Comparison of ENCODE assay signal across 1 cellular context in the genomic region with DNA sequence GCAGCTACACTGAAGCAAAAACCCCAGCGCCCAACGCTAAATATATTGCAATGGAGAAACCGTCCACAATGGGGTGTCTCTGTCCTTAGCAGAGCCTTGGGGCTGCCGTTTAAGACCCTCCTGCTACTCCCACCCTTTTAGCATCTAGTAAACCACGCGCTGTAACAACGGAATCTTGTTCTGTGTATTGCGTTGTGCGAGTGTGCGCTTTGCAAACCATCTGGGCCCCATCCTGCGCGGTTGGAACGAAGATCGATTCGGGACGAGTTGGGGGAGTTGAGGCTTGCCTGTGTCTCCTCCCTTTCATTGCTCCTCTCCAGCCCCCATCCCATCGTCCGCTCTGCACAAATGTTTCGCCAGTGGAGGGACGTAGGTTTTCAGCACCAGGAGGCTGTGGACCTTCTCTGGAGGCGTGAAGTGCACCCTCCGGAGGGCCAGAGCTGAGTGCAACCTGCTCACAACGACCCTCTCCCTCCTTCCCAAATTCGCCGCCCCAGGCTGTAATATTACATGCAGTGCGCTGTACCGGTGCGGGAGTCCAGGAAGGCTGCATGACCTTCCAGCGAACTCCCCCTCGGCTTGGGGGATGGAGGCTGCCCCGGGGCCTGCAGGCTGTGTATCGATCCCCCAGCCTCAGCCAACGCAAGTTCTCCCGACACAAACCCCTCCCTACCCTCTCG.
A peak's percentile ranks its signal among the peaks of the same experiment; 100 is the strongest.
TF ChIP-seq lines count a peak whose summit lies in the region.

No MANE protein-coding gene starts in this region.

TF ChIP-seq in HepG2, 621 proteins besides CTCF, POLR2A, EP300 and RAD21 (continued from another document and continues in another):
- TF ChIP-seq ATAD3A (CRISPR knock-in tag; IDR thresholded peaks at IDR 0.05), result no peak
- peak; percentile 41; the same call in 1 of the 2 replicates for TF ChIP-seq SP4 (CRISPR knock-in tag; IDR thresholded peaks at IDR 0.05)
- TF ChIP-seq SYNCRIP (IDR thresholded peaks at IDR 0.05; ENCODE audit: insufficient read depth, low read depth, low read length), result no peak
- no peak; the same call in 1 of the 2 replicates for TF ChIP-seq PHF21A (CRISPR knock-in tag; IDR thresholded peaks at IDR 0.05)
- TF ChIP-seq, protein P1, sequence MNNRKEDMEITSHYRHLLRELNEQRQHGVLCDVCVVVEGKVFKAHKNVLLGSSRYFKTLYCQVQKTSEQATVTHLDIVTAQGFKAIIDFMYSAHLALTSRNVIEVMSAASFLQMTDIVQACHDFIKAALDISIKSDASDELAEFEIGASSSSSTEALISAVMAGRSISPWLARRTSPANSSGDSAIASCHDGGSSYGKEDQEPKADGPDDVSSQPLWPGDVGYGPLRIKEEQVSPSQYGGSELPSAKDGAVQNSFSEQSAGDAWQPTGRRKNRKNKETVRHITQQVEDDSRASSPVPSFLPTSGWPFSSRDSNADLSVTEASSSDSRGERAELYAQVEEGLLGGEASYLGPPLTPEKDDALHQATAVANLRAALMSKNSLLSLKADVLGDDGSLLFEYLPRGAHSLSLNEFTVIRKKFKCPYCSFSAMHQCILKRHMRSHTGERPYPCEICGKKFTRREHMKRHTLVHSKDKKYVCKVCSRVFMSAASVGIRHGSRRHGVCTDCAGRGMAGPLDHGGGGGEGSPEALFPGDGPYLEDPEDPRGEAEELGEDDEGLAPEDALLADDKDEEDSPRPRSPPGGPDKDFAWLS (CRISPR knock-in tag; IDR thresholded peaks at IDR 0.05; ENCODE audit: borderline replicate concordance), result no peak
- no peak; the same call in 1 of the 2 replicates for TF ChIP-seq ZNF761 (CRISPR knock-in tag; conservative IDR thresholded peaks at IDR 0.05)
- TF ChIP-seq, protein P2, sequence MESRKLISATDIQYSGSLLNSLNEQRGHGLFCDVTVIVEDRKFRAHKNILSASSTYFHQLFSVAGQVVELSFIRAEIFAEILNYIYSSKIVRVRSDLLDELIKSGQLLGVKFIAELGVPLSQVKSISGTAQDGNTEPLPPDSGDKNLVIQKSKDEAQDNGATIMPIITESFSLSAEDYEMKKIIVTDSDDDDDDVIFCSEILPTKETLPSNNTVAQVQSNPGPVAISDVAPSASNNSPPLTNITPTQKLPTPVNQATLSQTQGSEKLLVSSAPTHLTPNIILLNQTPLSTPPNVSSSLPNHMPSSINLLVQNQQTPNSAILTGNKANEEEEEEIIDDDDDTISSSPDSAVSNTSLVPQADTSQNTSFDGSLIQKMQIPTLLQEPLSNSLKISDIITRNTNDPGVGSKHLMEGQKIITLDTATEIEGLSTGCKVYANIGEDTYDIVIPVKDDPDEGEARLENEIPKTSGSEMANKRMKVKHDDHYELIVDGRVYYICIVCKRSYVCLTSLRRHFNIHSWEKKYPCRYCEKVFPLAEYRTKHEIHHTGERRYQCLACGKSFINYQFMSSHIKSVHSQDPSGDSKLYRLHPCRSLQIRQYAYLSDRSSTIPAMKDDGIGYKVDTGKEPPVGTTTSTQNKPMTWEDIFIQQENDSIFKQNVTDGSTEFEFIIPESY (CRISPR knock-in tag; IDR thresholded peaks at IDR 0.05), result no peak
- TF ChIP-seq MTF2 (CRISPR knock-in tag; IDR thresholded peaks at IDR 0.05; ENCODE audit: borderline replicate concordance), result no peak
- no peak for TF ChIP-seq HMGA1 (CRISPR knock-in tag; conservative IDR thresholded peaks at IDR 0.05)
- TF ChIP-seq HOXA5 (CRISPR knock-in tag; IDR thresholded peaks at IDR 0.05), result no peak
- no peak for TF ChIP-seq RFX3 (CRISPR knock-in tag; IDR thresholded peaks at IDR 0.05)
- peak; percentile 21; the same call in 1 of the 2 replicates for TF ChIP-seq FOXK1 (CRISPR knock-in tag; IDR thresholded peaks at IDR 0.05; ENCODE audit: borderline replicate concordance, low read depth)
- TF ChIP-seq SMAD9 (CRISPR knock-in tag; IDR thresholded peaks at IDR 0.05), result no peak
- TF ChIP-seq, protein P3, sequence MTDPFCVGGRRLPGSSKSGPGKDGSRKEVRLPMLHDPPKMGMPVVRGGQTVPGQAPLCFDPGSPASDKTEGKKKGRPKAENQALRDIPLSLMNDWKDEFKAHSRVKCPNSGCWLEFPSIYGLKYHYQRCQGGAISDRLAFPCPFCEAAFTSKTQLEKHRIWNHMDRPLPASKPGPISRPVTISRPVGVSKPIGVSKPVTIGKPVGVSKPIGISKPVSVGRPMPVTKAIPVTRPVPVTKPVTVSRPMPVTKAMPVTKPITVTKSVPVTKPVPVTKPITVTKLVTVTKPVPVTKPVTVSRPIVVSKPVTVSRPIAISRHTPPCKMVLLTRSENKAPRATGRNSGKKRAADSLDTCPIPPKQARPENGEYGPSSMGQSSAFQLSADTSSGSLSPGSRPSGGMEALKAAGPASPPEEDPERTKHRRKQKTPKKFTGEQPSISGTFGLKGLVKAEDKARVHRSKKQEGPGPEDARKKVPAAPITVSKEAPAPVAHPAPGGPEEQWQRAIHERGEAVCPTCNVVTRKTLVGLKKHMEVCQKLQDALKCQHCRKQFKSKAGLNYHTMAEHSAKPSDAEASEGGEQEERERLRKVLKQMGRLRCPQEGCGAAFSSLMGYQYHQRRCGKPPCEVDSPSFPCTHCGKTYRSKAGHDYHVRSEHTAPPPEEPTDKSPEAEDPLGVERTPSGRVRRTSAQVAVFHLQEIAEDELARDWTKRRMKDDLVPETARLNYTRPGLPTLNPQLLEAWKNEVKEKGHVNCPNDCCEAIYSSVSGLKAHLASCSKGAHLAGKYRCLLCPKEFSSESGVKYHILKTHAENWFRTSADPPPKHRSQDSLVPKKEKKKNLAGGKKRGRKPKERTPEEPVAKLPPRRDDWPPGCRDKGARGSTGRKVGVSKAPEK (CRISPR knock-in tag; IDR thresholded peaks at IDR 0.05; ENCODE audit: borderline replicate concordance), result no peak
- TF ChIP-seq KMT2A (CRISPR knock-in tag; IDR thresholded peaks at IDR 0.05), result peak; percentile 67; the same call in 1 of the 2 replicates
- no peak for TF ChIP-seq ZNF839 (CRISPR knock-in tag; IDR thresholded peaks at IDR 0.05; ENCODE audit: borderline replicate concordance)
- TF ChIP-seq ZNF563 (CRISPR knock-in tag; IDR thresholded peaks at IDR 0.05), result no peak
- TF ChIP-seq KDM4B (CRISPR knock-in tag; IDR thresholded peaks at IDR 0.05), result no peak
- TF ChIP-seq ZC3H4 (CRISPR knock-in tag; IDR thresholded peaks at IDR 0.05; ENCODE audit: borderline replicate concordance), result no peak
- no peak for TF ChIP-seq ZNF431 (CRISPR knock-in tag; IDR thresholded peaks at IDR 0.05; ENCODE audit: borderline replicate concordance, low read depth)
- TF ChIP-seq, protein P4, sequence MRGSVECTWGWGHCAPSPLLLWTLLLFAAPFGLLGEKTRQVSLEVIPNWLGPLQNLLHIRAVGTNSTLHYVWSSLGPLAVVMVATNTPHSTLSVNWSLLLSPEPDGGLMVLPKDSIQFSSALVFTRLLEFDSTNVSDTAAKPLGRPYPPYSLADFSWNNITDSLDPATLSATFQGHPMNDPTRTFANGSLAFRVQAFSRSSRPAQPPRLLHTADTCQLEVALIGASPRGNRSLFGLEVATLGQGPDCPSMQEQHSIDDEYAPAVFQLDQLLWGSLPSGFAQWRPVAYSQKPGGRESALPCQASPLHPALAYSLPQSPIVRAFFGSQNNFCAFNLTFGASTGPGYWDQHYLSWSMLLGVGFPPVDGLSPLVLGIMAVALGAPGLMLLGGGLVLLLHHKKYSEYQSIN (CRISPR knock-in tag; IDR thresholded peaks at IDR 0.05; ENCODE audit: borderline replicate concordance), result no peak
- no peak for TF ChIP-seq ZNF253 (CRISPR knock-in tag; IDR thresholded peaks at IDR 0.05; ENCODE audit: borderline replicate concordance)
- TF ChIP-seq, protein P5, sequence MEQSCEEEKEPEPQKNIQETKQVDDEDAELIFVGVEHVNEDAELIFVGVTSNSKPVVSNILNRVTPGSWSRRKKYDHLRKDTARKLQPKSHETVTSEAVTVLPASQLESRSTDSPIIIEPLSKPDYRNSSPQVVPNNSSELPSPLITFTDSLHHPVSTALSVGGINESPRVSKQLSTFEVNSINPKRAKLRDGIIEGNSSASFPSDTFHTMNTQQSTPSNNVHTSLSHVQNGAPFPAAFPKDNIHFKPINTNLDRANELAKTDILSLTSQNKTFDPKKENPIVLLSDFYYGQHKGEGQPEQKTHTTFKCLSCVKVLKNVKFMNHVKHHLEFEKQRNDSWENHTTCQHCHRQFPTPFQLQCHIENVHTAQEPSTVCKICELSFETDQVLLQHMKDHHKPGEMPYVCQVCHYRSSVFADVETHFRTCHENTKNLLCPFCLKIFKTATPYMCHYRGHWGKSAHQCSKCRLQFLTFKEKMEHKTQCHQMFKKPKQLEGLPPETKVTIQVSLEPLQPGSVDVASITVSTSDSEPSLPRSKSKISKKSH (CRISPR knock-in tag; IDR thresholded peaks at IDR 0.05; ENCODE audit: borderline replicate concordance), result 0 out of 2 replicates have a peak, but pooled peaks have one; percentile 25
- peak; percentile 47; the same call in 1 of the 2 replicates for TF ChIP-seq ZNF350 (CRISPR knock-in tag; IDR thresholded peaks at IDR 0.05; ENCODE audit: borderline replicate concordance, low read depth)
- no peak for TF ChIP-seq ZNF136 (CRISPR knock-in tag; IDR thresholded peaks at IDR 0.05; ENCODE audit: low read depth)
- TF ChIP-seq, protein P6, sequence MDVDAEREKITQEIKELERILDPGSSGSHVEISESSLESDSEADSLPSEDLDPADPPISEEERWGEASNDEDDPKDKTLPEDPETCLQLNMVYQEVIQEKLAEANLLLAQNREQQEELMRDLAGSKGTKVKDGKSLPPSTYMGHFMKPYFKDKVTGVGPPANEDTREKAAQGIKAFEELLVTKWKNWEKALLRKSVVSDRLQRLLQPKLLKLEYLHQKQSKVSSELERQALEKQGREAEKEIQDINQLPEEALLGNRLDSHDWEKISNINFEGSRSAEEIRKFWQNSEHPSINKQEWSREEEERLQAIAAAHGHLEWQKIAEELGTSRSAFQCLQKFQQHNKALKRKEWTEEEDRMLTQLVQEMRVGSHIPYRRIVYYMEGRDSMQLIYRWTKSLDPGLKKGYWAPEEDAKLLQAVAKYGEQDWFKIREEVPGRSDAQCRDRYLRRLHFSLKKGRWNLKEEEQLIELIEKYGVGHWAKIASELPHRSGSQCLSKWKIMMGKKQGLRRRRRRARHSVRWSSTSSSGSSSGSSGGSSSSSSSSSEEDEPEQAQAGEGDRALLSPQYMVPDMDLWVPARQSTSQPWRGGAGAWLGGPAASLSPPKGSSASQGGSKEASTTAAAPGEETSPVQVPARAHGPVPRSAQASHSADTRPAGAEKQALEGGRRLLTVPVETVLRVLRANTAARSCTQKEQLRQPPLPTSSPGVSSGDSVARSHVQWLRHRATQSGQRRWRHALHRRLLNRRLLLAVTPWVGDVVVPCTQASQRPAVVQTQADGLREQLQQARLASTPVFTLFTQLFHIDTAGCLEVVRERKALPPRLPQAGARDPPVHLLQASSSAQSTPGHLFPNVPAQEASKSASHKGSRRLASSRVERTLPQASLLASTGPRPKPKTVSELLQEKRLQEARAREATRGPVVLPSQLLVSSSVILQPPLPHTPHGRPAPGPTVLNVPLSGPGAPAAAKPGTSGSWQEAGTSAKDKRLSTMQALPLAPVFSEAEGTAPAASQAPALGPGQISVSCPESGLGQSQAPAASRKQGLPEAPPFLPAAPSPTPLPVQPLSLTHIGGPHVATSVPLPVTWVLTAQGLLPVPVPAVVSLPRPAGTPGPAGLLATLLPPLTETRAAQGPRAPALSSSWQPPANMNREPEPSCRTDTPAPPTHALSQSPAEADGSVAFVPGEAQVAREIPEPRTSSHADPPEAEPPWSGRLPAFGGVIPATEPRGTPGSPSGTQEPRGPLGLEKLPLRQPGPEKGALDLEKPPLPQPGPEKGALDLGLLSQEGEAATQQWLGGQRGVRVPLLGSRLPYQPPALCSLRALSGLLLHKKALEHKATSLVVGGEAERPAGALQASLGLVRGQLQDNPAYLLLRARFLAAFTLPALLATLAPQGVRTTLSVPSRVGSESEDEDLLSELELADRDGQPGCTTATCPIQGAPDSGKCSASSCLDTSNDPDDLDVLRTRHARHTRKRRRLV (CRISPR knock-in tag; IDR thresholded peaks at IDR 0.05), result no peak; the same call in 1 of the 2 replicates
- TF ChIP-seq ZNF180 (CRISPR knock-in tag; IDR thresholded peaks at IDR 0.05; ENCODE audit: borderline replicate concordance, low read depth), result no peak
- no peak; the same call in 1 of the 2 replicates for TF ChIP-seq RBAK (CRISPR knock-in tag; IDR thresholded peaks at IDR 0.05)
- TF ChIP-seq, protein P7, sequence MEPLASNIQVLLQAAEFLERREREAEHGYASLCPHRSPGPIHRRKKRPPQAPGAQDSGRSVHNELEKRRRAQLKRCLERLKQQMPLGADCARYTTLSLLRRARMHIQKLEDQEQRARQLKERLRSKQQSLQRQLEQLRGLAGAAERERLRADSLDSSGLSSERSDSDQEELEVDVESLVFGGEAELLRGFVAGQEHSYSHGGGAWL (CRISPR knock-in tag; IDR thresholded peaks at IDR 0.05), result no peak
- TF ChIP-seq ZNF138 (CRISPR knock-in tag; IDR thresholded peaks at IDR 0.05; ENCODE audit: low read depth), result 0 out of 2 replicates have a peak, but pooled peaks have one; percentile 56
- TF ChIP-seq ZFX (CRISPR knock-in tag; IDR thresholded peaks at IDR 0.05; ENCODE audit: low read depth), result peak; percentile 66
- TF ChIP-seq, protein P8, sequence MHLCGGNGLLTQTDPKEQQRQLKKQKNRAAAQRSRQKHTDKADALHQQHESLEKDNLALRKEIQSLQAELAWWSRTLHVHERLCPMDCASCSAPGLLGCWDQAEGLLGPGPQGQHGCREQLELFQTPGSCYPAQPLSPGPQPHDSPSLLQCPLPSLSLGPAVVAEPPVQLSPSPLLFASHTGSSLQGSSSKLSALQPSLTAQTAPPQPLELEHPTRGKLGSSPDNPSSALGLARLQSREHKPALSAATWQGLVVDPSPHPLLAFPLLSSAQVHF (CRISPR knock-in tag; IDR thresholded peaks at IDR 0.05), result no peak
- TF ChIP-seq, protein P9, sequence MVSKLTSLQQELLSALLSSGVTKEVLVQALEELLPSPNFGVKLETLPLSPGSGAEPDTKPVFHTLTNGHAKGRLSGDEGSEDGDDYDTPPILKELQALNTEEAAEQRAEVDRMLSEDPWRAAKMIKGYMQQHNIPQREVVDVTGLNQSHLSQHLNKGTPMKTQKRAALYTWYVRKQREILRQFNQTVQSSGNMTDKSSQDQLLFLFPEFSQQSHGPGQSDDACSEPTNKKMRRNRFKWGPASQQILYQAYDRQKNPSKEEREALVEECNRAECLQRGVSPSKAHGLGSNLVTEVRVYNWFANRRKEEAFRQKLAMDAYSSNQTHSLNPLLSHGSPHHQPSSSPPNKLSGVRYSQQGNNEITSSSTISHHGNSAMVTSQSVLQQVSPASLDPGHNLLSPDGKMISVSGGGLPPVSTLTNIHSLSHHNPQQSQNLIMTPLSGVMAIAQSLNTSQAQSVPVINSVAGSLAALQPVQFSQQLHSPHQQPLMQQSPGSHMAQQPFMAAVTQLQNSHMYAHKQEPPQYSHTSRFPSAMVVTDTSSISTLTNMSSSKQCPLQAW (CRISPR knock-in tag; IDR thresholded peaks at IDR 0.05), result no peak; the same call in 1 of the 2 replicates
- no peak for TF ChIP-seq ZNF329 (CRISPR knock-in tag; IDR thresholded peaks at IDR 0.05; ENCODE audit: low read depth)
- no peak for TF ChIP-seq MED13 (CRISPR knock-in tag; IDR thresholded peaks at IDR 0.05)
- TF ChIP-seq PHF20 (CRISPR knock-in tag; IDR thresholded peaks at IDR 0.05), result no peak
